In the genomic region with DNA sequence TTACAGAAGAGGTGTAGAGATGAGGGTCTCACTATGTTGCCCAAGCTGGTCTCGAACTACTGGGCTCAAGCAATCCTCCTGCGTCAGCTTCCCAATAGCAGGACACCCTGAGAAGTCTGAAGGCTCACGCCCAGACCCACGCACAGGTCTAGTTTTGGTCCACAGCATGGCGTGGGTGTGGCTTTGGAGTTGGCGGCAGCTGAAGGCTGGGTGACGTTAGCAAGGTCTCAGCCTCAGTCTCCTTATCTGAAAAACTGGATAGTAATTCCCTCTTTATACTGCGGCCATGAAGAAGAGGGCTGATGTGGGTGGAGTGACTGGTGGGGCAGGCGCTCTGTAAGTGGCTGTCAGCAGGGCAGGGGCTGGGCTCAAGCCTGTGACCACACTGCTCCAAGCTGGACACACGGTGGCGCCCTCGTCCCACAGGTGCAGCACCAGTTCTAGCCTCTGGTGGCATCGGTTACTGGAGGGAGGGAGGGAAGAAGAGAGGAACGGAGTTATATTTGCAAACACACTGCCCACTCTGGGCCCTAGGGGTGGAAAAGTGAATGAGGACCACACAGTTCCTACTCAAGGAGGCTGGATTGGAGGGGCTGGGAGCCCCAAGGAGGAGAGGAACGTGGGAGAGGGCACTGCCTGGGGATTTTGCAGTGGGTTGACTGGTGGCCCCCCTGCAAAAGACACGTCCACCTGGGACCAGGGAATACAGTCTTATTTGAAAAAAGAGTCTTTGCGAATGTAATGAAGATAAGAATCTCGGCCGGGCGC, we compare ENCODE assay signal across 1 cellular context.
TF ChIP-seq lines count a peak whose summit lies in the region.

No MANE protein-coding gene starts in this region.

TF ChIP-seq in SK-N-SH treated with all-trans-retinoic acid at 6 μM for 48 hours, 23 proteins besides CTCF, POLR2A, EP300 and RAD21 (continued from another document):
- no peak for TF ChIP-seq PPARA (CRISPR knock-in tag; IDR thresholded peaks at IDR 0.05; ENCODE audit: borderline replicate concordance)
- TF ChIP-seq, protein P1, sequence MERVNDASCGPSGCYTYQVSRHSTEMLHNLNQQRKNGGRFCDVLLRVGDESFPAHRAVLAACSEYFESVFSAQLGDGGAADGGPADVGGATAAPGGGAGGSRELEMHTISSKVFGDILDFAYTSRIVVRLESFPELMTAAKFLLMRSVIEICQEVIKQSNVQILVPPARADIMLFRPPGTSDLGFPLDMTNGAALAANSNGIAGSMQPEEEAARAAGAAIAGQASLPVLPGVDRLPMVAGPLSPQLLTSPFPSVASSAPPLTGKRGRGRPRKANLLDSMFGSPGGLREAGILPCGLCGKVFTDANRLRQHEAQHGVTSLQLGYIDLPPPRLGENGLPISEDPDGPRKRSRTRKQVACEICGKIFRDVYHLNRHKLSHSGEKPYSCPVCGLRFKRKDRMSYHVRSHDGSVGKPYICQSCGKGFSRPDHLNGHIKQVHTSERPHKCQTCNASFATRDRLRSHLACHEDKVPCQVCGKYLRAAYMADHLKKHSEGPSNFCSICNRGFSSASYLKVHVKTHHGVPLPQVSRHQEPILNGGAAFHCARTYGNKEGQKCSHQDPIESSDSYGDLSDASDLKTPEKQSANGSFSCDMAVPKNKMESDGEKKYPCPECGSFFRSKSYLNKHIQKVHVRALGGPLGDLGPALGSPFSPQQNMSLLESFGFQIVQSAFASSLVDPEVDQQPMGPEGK (CRISPR knock-in tag; IDR thresholded peaks at IDR 0.05; ENCODE audit: borderline replicate concordance): no peak
- TF ChIP-seq, protein P2, sequence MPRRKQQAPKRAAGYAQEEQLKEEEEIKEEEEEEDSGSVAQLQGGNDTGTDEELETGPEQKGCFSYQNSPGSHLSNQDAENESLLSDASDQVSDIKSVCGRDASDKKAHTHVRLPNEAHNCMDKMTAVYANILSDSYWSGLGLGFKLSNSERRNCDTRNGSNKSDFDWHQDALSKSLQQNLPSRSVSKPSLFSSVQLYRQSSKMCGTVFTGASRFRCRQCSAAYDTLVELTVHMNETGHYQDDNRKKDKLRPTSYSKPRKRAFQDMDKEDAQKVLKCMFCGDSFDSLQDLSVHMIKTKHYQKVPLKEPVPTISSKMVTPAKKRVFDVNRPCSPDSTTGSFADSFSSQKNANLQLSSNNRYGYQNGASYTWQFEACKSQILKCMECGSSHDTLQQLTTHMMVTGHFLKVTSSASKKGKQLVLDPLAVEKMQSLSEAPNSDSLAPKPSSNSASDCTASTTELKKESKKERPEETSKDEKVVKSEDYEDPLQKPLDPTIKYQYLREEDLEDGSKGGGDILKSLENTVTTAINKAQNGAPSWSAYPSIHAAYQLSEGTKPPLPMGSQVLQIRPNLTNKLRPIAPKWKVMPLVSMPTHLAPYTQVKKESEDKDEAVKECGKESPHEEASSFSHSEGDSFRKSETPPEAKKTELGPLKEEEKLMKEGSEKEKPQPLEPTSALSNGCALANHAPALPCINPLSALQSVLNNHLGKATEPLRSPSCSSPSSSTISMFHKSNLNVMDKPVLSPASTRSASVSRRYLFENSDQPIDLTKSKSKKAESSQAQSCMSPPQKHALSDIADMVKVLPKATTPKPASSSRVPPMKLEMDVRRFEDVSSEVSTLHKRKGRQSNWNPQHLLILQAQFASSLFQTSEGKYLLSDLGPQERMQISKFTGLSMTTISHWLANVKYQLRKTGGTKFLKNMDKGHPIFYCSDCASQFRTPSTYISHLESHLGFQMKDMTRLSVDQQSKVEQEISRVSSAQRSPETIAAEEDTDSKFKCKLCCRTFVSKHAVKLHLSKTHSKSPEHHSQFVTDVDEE (CRISPR knock-in tag; IDR thresholded peaks at IDR 0.05): no peak
